In the genomic region with DNA sequence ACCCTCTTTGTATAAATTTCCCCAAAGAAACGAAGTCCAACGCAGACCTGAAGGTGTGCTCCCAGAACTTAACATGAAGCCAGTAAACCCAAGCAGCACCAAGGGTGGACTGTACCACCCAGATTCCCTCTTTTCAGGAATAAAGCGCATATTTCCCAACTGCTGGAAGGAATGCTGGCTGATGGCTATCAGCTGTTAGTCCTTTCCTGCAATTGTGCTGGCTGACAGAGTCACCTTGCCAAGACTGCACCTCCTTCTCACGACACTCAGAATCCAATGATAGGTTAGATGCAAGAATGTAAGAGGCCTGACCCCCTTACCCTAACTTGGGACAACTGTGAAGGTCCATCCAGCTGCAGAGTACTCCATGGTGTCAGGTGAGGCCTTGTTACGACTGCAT, we compare ENCODE assay signal across 26 cellular contexts.
"Had no signal": no experiment of that assay in that cellular context is flagged by ENCODE, and none has a peak within 500 bp of the region (broad histone marks: within the 10 kb centered on the region; RNA-seq: fewer than 3 reads in every experiment).

No MANE protein-coding gene starts in this region.

- FAIRE-seq: endometrium, islet of Langerhans had no signal

- H3K27ac Mint-ChIP-seq: activated B cell treated with CpG ODN at 0.5 μM for 24 hours; activated CD4-positive, alpha-beta memory T cell treated with anti-CD3 and anti-CD28 coated beads for 36 hours; activated naive CD8-positive, alpha-beta T cell treated with anti-CD3 and anti-CD28 coated beads, Interleukin-2, amount 50 U/mL, for 24 hours; activated T-helper 1 cell treated with anti-CD3 and anti-CD28 coated beads, Interleukin-12 subunit alpha, Interleukin-12 subunit beta, Interleukin-2, Interleukin-4 antibody, amounts not matched to agents 30 ng/mL and 10 ng/mL and 1 ng/mL, durations not matched to agents 14 hours and 24 hours and 36 hours; nephron; stimulated activated naive B cell treated with anti-CD40 and anti-IgM and Interleukin-4, amounts not matched to agents 10 μg/mL and 1 μg/mL and 100 μg/mL, for 72 hours had no signal

- H3K27ac ChIP-seq: body of pancreas, sigmoid colon, thoracic aorta, upper lobe of left lung had no signal

- ATAC-seq: activated naive CD8-positive, alpha-beta T cell treated with anti-CD3 and anti-CD28 coated beads, Interleukin-2, amount 50 U/mL, for 24 hours; body of pancreas; left ventricle myocardium superior; stimulated activated naive B cell treated with anti-CD40 and anti-IgM and Interleukin-4, amounts not matched to agents 10 μg/mL and 1 μg/mL and 100 μg/mL, for 72 hours had no signal

- DNase-seq: activated B cell treated with CpG ODN at 0.5 μM for 24 hours; activated CD4-positive, alpha-beta memory T cell treated with anti-CD3 and anti-CD28 coated beads for 36 hours; activated CD4-positive, alpha-beta T cell treated with anti-CD3 and anti-CD28 coated beads for 48 hours; activated gamma-delta T cell; activated naive CD4-positive, alpha-beta T cell treated with anti-CD3 and anti-CD28 coated beads, Interleukin-2, amount 50 U/mL, for 16 hours; activated naive CD8-positive, alpha-beta T cell treated with anti-CD3 and anti-CD28 coated beads, Interleukin-2, amount 50 U/mL, for 24 hours; anterior cingulate cortex; body of pancreas; effector CD4-positive, alpha-beta T cell; foreskin melanocyte; head of caudate nucleus; hypothalamus; left ventricle myocardium superior; occipital lobe; sigmoid colon; stimulated activated CD4-positive, alpha-beta T cell treated with anti-CD3 and anti-CD28 coated beads, Interleukin-15, amount 100 ng/mL, for 24 hours; stimulated activated naive B cell treated with anti-CD40 and anti-IgM and Interleukin-4, amounts not matched to agents 10 μg/mL and 1 μg/mL and 100 μg/mL, for 72 hours; T-helper 1 cell had no signal

- H3K4me1 ChIP-seq: body of pancreas, sigmoid colon had no signal

- H3K27me3 Mint-ChIP-seq: activated B cell treated with CpG ODN at 0.5 μM for 24 hours; activated CD4-positive, alpha-beta memory T cell treated with anti-CD3 and anti-CD28 coated beads for 36 hours; activated naive CD8-positive, alpha-beta T cell treated with anti-CD3 and anti-CD28 coated beads, Interleukin-2, amount 50 U/mL, for 24 hours; memory B cell; stimulated activated naive B cell treated with anti-CD40 and anti-IgM and Interleukin-4, amounts not matched to agents 10 μg/mL and 1 μg/mL and 100 μg/mL, for 72 hours had no signal

- H3K9me3 ChIP-seq: body of pancreas, sigmoid colon, thoracic aorta, upper lobe of left lung had no signal

- H3K4me2 ChIP-seq: smooth muscle cell had no signal

- H3K4me3 Mint-ChIP-seq: activated B cell treated with CpG ODN at 0.5 μM for 24 hours; activated CD4-positive, alpha-beta memory T cell treated with anti-CD3 and anti-CD28 coated beads for 36 hours; activated naive CD8-positive, alpha-beta T cell treated with anti-CD3 and anti-CD28 coated beads, Interleukin-2, amount 50 U/mL, for 24 hours; activated T-helper 1 cell treated with anti-CD3 and anti-CD28 coated beads, Interleukin-12 subunit alpha, Interleukin-12 subunit beta, Interleukin-2, Interleukin-4 antibody, amounts not matched to agents 30 ng/mL and 10 ng/mL and 1 ng/mL, durations not matched to agents 14 hours and 24 hours and 36 hours; memory B cell; nephron; stimulated activated naive B cell treated with anti-CD40 and anti-IgM and Interleukin-4, amounts not matched to agents 10 μg/mL and 1 μg/mL and 100 μg/mL, for 72 hours had no signal

- H3K27me3 ChIP-seq: body of pancreas, sigmoid colon, upper lobe of left lung had no signal

- H3K9me3 Mint-ChIP-seq: activated B cell treated with CpG ODN at 0.5 μM for 24 hours; activated CD4-positive, alpha-beta memory T cell treated with anti-CD3 and anti-CD28 coated beads for 36 hours; activated naive CD8-positive, alpha-beta T cell treated with anti-CD3 and anti-CD28 coated beads, Interleukin-2, amount 50 U/mL, for 24 hours; activated T-helper 1 cell treated with anti-CD3 and anti-CD28 coated beads, Interleukin-12 subunit alpha, Interleukin-12 subunit beta, Interleukin-2, Interleukin-4 antibody, amounts not matched to agents 30 ng/mL and 10 ng/mL and 1 ng/mL, durations not matched to agents 14 hours and 24 hours and 36 hours; memory B cell; stimulated activated naive B cell treated with anti-CD40 and anti-IgM and Interleukin-4, amounts not matched to agents 10 μg/mL and 1 μg/mL and 100 μg/mL, for 72 hours had no signal
